1 cellular context compared by ENCODE assay signal in genomic region chr5:123371575-123372179, GRCh38.
TF ChIP-seq lines count a peak whose summit lies in the region.

No MANE protein-coding gene starts in this region.

TF ChIP-seq in GM12878, 131 proteins besides CTCF, POLR2A, EP300 and RAD21 (continued from another document):
- TF ChIP-seq, protein P1, sequence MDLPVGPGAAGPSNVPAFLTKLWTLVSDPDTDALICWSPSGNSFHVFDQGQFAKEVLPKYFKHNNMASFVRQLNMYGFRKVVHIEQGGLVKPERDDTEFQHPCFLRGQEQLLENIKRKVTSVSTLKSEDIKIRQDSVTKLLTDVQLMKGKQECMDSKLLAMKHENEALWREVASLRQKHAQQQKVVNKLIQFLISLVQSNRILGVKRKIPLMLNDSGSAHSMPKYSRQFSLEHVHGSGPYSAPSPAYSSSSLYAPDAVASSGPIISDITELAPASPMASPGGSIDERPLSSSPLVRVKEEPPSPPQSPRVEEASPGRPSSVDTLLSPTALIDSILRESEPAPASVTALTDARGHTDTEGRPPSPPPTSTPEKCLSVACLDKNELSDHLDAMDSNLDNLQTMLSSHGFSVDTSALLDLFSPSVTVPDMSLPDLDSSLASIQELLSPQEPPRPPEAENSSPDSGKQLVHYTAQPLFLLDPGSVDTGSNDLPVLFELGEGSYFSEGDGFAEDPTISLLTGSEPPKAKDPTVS (IDR thresholded peaks at IDR 0.05; ENCODE audit: low read depth, low read length) = no peak
- TF ChIP-seq ETV6 (conservative IDR thresholded peaks at IDR 0.05 in 1 of 2, IDR thresholded peaks at IDR 0.05 in 1 of 2; ENCODE audit: borderline replicate concordance in 1 of 2, low read depth in 1 of 2) = no peak
- TF ChIP-seq, protein P2, sequence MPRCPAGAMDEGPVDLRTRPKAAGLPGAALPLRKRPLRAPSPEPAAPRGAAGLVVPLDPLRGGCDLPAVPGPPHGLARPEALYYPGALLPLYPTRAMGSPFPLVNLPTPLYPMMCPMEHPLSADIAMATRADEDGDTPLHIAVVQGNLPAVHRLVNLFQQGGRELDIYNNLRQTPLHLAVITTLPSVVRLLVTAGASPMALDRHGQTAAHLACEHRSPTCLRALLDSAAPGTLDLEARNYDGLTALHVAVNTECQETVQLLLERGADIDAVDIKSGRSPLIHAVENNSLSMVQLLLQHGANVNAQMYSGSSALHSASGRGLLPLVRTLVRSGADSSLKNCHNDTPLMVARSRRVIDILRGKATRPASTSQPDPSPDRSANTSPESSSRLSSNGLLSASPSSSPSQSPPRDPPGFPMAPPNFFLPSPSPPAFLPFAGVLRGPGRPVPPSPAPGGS (IDR thresholded peaks at IDR 0.05; ENCODE audit: borderline replicate concordance, insufficient read depth, low read depth, low read length, poor library complexity, severe bottlenecking) = no peak
- TF ChIP-seq RUNX3 (IDR thresholded peaks at IDR 0.05; ENCODE audit: low read length) = no peak
- no peak for TF ChIP-seq USF1 (IDR thresholded peaks at IDR 0.05; ENCODE audit: borderline replicate concordance, extremely low read length, insufficient read depth, low read depth, low read length)
- no peak for TF ChIP-seq BACH1 (IDR thresholded peaks at IDR 0.05; ENCODE audit: borderline replicate concordance)
- TF ChIP-seq RAD51 (IDR thresholded peaks at IDR 0.05) = no peak
- TF ChIP-seq CBX3 (IDR thresholded peaks at IDR 0.05; ENCODE audit: borderline replicate concordance, low read depth) = no peak
- TF ChIP-seq BCL11A (IDR thresholded peaks at IDR 0.05; ENCODE audit: low read depth, low read length) = no peak
- no peak; the same call in 1 of the 2 replicates for TF ChIP-seq SMC3 (IDR thresholded peaks at IDR 0.05; ENCODE audit: borderline replicate concordance, low read length)
- TF ChIP-seq, protein P3, sequence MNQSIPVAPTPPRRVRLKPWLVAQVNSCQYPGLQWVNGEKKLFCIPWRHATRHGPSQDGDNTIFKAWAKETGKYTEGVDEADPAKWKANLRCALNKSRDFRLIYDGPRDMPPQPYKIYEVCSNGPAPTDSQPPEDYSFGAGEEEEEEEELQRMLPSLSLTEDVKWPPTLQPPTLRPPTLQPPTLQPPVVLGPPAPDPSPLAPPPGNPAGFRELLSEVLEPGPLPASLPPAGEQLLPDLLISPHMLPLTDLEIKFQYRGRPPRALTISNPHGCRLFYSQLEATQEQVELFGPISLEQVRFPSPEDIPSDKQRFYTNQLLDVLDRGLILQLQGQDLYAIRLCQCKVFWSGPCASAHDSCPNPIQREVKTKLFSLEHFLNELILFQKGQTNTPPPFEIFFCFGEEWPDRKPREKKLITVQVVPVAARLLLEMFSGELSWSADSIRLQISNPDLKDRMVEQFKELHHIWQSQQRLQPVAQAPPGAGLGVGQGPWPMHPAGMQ (IDR thresholded peaks at IDR 0.05; ENCODE audit: borderline replicate concordance) = no peak
